In the genomic region with DNA sequence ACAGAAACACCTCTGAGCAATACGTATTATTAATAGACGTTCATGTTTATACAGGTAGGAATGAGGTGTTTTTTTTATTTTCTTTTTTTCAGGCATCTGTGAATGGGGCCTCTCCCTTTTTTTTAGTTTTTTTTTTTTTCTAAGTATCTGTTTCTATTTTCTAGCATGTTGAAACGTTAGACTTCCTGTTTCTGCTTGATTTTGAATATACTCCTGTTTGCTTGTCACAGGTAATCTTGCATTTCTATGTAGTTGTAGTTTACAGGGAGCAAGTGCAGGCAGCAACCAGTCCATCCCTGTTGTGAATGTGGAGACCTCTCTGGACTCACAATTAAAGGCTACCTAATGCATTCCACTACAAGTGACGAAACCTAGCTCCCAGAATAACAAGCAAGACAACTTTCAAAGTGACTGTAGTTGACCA, we compare ENCODE assay signal across 1 cellular context.
A peak's percentile ranks its signal among the peaks of the same experiment; 100 is the strongest.
TF ChIP-seq lines count a peak whose summit lies in the region.

No MANE protein-coding gene starts in this region.

TF ChIP-seq in GM12878, 131 proteins besides CTCF, POLR2A, EP300 and RAD21 (continued from another document and continues in another):
- TF ChIP-seq SRF (IDR thresholded peaks at IDR 0.05; ENCODE audit: low read depth in 2 of 2, low read length in 2 of 2) (no peak), BHLHE40 (IDR thresholded peaks at IDR 0.05; ENCODE audit: borderline replicate concordance in 1 of 2, low read depth in 2 of 2, low read length in 1 of 2) (no peak), ZBED1 (IDR thresholded peaks at IDR 0.05; ENCODE audit: borderline replicate concordance) (0 out of 2 replicates have a peak, but pooled peaks have one; percentile 49), IKZF1 (conservative IDR thresholded peaks at IDR 0.05) (no peak), TBL1XR1 (IDR thresholded peaks at IDR 0.05; ENCODE audit: low read depth, low read length) (no peak), POLR2AphosphoS5 (IDR thresholded peaks at IDR 0.05; ENCODE audit: low read length) (peak; percentile 64), KAT2A (conservative IDR thresholded peaks at IDR 0.05; ENCODE audit: control insufficient read depth, low read depth, low read length) (no peak), NR2C1 (IDR thresholded peaks at IDR 0.05) (no peak), ASH2L (IDR thresholded peaks at IDR 0.05; ENCODE audit: borderline replicate concordance, low read depth) (no peak), SMAD1 (IDR thresholded peaks at IDR 0.05; ENCODE audit: low read depth, partially characterized antibody) (no peak), EZH2 (IDR thresholded peaks at IDR 0.05; ENCODE audit: borderline replicate concordance, control insufficient read depth, low read depth, low read length) (no peak), TCF7 (IDR thresholded peaks at IDR 0.05; ENCODE audit: borderline replicate concordance) (no peak), FOS (IDR thresholded peaks at IDR 0.05; ENCODE audit: borderline replicate concordance, extremely low read depth, insufficient read length) (no peak), CHD1 (IDR thresholded peaks at IDR 0.05; ENCODE audit: low read depth, low read length) (no peak), YBX1 (IDR thresholded peaks at IDR 0.05) (no peak), NFYA (IDR thresholded peaks at IDR 0.05; ENCODE audit: borderline replicate concordance, low read depth, low read length) (no peak), NFIC (IDR thresholded peaks at IDR 0.05; ENCODE audit: low read depth, low read length) (peak; percentile 82), NRF1 (conservative IDR thresholded peaks at IDR 0.05; ENCODE audit: low read depth, low read length) (no peak), MTA2 (IDR thresholded peaks at IDR 0.05; ENCODE audit: low read depth) (no peak), MTA3 (IDR thresholded peaks at IDR 0.05; ENCODE audit: borderline replicate concordance, low read length) (peak; percentile 51; the same call in 1 of the 2 replicates), YY1 (IDR thresholded peaks at IDR 0.05; ENCODE audit: low read depth, low read length) (no peak), POU2F2 (IDR thresholded peaks at IDR 0.05; ENCODE audit: borderline replicate concordance, low read depth, low read length) (no peak), CHD4 (IDR thresholded peaks at IDR 0.05) (no peak), CEBPB (IDR thresholded peaks at IDR 0.05; ENCODE audit: borderline replicate concordance in 1 of 2, low read depth in 2 of 2, low read length in 2 of 2) (peak in 1 of 2 experiments; percentile 36; a peak in 1 of 4 replicates), MYB (IDR thresholded peaks at IDR 0.05; ENCODE audit: borderline replicate concordance, low read depth, low read length) (no peak), HDAC6 (IDR thresholded peaks at IDR 0.05; ENCODE audit: unreplicated experiment) (no peak), GABPA (IDR thresholded peaks at IDR 0.05; ENCODE audit: low read depth) (no peak), GATAD2B (conservative IDR thresholded peaks at IDR 0.05; ENCODE audit: low read depth) (no peak), IKZF2 (IDR thresholded peaks at IDR 0.05) (0 out of 4 replicates have a peak, but pooled peaks of 1 of the 2 experiments have one; percentile 21), CBX5 (IDR thresholded peaks at IDR 0.05; ENCODE audit: low read depth) (no peak), FOXM1 (IDR thresholded peaks at IDR 0.05; ENCODE audit: low read depth, low read length) (peak; percentile 80; the same call in 1 of the 2 replicates), ZNF217 (IDR thresholded peaks at IDR 0.05) (no peak), ZNF384 (IDR thresholded peaks at IDR 0.05; ENCODE audit: borderline replicate concordance, low read depth, low read length) (peak; percentile 98), CHD2 (IDR thresholded peaks at IDR 0.05; ENCODE audit: borderline replicate concordance, low read depth, low read length) (no peak), SPI1 (IDR thresholded peaks at IDR 0.05; ENCODE audit: borderline replicate concordance, insufficient read depth, low read depth, low read length) (peak; percentile 75), RB1 (IDR thresholded peaks at IDR 0.05; ENCODE audit: borderline replicate concordance) (0 out of 2 replicates have a peak, but pooled peaks have one; percentile 18), BRCA1 (IDR thresholded peaks at IDR 0.05; ENCODE audit: low read depth, low read length) (no peak), ESRRA (IDR thresholded peaks at IDR 0.05; ENCODE audit: low read length) (no peak), SIN3A (IDR thresholded peaks at IDR 0.05; ENCODE audit: low read depth, low read length) (no peak), PAX8 (IDR thresholded peaks at IDR 0.05) (no peak), SMC3 (IDR thresholded peaks at IDR 0.05; ENCODE audit: borderline replicate concordance, low read length) (no peak)
- TF ChIP-seq, protein P1, sequence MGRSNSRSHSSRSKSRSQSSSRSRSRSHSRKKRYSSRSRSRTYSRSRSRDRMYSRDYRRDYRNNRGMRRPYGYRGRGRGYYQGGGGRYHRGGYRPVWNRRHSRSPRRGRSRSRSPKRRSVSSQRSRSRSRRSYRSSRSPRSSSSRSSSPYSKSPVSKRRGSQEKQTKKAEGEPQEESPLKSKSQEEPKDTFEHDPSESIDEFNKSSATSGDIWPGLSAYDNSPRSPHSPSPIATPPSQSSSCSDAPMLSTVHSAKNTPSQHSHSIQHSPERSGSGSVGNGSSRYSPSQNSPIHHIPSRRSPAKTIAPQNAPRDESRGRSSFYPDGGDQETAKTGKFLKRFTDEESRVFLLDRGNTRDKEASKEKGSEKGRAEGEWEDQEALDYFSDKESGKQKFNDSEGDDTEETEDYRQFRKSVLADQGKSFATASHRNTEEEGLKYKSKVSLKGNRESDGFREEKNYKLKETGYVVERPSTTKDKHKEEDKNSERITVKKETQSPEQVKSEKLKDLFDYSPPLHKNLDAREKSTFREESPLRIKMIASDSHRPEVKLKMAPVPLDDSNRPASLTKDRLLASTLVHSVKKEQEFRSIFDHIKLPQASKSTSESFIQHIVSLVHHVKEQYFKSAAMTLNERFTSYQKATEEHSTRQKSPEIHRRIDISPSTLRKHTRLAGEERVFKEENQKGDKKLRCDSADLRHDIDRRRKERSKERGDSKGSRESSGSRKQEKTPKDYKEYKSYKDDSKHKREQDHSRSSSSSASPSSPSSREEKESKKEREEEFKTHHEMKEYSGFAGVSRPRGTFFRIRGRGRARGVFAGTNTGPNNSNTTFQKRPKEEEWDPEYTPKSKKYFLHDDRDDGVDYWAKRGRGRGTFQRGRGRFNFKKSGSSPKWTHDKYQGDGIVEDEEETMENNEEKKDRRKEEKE (IDR thresholded peaks at IDR 0.05) = no peak
- TF ChIP-seq, protein P2, sequence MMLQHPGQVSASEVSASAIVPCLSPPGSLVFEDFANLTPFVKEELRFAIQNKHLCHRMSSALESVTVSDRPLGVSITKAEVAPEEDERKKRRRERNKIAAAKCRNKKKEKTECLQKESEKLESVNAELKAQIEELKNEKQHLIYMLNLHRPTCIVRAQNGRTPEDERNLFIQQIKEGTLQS (IDR thresholded peaks at IDR 0.05; ENCODE audit: borderline replicate concordance, extremely low read depth, low read depth, low read length) = no peak
- TF ChIP-seq, protein P3, sequence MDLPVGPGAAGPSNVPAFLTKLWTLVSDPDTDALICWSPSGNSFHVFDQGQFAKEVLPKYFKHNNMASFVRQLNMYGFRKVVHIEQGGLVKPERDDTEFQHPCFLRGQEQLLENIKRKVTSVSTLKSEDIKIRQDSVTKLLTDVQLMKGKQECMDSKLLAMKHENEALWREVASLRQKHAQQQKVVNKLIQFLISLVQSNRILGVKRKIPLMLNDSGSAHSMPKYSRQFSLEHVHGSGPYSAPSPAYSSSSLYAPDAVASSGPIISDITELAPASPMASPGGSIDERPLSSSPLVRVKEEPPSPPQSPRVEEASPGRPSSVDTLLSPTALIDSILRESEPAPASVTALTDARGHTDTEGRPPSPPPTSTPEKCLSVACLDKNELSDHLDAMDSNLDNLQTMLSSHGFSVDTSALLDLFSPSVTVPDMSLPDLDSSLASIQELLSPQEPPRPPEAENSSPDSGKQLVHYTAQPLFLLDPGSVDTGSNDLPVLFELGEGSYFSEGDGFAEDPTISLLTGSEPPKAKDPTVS (IDR thresholded peaks at IDR 0.05; ENCODE audit: low read depth, low read length) = no peak
- TF ChIP-seq, protein P4, sequence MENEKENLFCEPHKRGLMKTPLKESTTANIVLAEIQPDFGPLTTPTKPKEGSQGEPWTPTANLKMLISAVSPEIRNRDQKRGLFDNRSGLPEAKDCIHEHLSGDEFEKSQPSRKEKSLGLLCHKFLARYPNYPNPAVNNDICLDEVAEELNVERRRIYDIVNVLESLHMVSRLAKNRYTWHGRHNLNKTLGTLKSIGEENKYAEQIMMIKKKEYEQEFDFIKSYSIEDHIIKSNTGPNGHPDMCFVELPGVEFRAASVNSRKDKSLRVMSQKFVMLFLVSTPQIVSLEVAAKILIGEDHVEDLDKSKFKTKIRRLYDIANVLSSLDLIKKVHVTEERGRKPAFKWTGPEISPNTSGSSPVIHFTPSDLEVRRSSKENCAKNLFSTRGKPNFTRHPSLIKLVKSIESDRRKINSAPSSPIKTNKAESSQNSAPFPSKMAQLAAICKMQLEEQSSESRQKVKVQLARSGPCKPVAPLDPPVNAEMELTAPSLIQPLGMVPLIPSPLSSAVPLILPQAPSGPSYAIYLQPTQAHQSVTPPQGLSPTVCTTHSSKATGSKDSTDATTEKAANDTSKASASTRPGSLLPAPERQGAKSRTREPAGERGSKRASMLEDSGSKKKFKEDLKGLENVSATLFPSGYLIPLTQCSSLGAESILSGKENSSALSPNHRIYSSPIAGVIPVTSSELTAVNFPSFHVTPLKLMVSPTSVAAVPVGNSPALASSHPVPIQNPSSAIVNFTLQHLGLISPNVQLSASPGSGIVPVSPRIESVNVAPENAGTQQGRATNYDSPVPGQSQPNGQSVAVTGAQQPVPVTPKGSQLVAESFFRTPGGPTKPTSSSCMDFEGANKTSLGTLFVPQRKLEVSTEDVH (IDR thresholded peaks at IDR 0.05; ENCODE audit: low read depth, partially characterized antibody) = no peak
- TF ChIP-seq, protein P5, sequence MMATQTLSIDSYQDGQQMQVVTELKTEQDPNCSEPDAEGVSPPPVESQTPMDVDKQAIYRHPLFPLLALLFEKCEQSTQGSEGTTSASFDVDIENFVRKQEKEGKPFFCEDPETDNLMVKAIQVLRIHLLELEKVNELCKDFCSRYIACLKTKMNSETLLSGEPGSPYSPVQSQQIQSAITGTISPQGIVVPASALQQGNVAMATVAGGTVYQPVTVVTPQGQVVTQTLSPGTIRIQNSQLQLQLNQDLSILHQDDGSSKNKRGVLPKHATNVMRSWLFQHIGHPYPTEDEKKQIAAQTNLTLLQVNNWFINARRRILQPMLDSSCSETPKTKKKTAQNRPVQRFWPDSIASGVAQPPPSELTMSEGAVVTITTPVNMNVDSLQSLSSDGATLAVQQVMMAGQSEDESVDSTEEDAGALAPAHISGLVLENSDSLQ (IDR thresholded peaks at IDR 0.05) = no peak
- TF ChIP-seq, protein P6, sequence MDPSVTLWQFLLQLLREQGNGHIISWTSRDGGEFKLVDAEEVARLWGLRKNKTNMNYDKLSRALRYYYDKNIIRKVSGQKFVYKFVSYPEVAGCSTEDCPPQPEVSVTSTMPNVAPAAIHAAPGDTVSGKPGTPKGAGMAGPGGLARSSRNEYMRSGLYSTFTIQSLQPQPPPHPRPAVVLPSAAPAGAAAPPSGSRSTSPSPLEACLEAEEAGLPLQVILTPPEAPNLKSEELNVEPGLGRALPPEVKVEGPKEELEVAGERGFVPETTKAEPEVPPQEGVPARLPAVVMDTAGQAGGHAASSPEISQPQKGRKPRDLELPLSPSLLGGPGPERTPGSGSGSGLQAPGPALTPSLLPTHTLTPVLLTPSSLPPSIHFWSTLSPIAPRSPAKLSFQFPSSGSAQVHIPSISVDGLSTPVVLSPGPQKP (IDR thresholded peaks at IDR 0.05; ENCODE audit: low read depth, low read length) = no peak
- TF ChIP-seq, protein P7, sequence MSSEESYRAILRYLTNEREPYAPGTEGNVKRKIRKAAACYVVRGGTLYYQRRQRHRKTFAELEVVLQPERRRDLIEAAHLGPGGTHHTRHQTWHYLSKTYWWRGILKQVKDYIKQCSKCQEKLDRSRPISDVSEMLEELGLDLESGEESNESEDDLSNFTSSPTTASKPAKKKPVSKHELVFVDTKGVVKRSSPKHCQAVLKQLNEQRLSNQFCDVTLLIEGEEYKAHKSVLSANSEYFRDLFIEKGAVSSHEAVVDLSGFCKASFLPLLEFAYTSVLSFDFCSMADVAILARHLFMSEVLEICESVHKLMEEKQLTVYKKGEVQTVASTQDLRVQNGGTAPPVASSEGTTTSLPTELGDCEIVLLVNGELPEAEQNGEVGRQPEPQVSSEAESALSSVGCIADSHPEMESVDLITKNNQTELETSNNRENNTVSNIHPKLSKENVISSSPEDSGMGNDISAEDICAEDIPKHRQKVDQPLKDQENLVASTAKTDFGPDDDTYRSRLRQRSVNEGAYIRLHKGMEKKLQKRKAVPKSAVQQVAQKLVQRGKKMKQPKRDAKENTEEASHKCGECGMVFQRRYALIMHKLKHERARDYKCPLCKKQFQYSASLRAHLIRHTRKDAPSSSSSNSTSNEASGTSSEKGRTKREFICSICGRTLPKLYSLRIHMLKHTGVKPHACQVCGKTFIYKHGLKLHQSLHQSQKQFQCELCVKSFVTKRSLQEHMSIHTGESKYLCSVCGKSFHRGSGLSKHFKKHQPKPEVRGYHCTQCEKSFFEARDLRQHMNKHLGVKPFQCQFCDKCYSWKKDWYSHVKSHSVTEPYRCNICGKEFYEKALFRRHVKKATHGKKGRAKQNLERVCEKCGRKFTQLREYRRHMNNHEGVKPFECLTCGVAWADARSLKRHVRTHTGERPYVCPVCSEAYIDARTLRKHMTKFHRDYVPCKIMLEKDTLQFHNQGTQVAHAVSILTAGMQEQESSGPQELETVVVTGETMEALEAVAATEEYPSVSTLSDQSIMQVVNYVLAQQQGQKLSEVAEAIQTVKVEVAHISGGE (CRISPR knock-in tag; IDR thresholded peaks at IDR 0.05) = no peak
- TF ChIP-seq, protein P8, sequence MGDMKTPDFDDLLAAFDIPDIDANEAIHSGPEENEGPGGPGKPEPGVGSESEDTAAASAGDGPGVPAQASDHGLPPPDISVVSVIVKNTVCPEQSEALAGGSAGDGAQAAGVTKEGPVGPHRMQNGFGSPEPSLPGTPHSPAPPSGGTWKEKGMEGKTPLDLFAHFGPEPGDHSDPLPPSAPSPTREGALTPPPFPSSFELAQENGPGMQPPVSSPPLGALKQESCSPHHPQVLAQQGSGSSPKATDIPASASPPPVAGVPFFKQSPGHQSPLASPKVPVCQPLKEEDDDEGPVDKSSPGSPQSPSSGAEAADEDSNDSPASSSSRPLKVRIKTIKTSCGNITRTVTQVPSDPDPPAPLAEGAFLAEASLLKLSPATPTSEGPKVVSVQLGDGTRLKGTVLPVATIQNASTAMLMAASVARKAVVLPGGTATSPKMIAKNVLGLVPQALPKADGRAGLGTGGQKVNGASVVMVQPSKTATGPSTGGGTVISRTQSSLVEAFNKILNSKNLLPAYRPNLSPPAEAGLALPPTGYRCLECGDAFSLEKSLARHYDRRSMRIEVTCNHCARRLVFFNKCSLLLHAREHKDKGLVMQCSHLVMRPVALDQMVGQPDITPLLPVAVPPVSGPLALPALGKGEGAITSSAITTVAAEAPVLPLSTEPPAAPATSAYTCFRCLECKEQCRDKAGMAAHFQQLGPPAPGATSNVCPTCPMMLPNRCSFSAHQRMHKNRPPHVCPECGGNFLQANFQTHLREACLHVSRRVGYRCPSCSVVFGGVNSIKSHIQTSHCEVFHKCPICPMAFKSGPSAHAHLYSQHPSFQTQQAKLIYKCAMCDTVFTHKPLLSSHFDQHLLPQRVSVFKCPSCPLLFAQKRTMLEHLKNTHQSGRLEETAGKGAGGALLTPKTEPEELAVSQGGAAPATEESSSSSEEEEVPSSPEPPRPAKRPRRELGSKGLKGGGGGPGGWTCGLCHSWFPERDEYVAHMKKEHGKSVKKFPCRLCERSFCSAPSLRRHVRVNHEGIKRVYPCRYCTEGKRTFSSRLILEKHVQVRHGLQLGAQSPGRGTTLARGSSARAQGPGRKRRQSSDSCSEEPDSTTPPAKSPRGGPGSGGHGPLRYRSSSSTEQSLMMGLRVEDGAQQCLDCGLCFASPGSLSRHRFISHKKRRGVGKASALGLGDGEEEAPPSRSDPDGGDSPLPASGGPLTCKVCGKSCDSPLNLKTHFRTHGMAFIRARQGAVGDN (IDR thresholded peaks at IDR 0.05) = no peak
